ENCODE assay signal across 8 cellular contexts in the genomic region with DNA sequence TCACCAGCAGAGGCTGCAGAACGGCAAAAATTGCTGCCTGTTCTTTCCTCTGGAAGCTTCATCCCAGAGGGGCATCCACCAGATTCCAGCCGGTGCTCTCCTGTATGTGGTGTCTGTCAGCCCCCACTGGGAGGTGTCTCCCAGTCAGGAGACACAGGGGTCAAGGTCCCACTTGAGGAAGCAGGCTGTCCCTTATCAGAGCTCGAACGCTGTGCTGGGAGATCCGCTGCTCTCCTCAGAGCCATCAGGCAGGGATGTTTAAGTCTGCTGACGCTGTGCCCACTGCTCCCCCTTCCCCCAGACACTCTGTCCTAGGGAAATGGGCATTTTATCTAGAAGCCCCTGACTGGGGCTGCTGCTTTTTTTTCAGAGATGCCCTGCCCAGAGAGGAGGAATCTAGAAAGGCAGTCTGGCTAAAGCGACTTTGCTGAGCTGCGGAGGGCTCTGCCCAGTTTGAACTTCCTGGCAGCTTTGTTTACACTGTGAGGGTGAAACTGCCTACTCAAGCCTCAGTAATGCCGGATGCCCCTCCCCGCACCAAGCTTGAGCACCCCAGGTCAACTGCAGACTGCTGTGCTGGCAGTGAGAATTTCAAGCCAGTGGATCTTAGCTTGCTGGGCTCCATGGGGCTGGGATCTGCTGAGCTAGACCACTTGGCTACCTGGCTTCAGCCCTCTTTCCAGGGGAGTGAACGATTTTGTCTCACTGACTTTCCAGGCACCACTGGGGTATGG.
DNase-seq lines count a peak whose midpoint lies in the region; ATAC-seq, FAIRE-seq and TF ChIP-seq lines count a peak whose summit lies in the region.
"Not testable (repeated sequence)": the region's sequence is repeated elsewhere in the genome, so short reads cannot be mapped to it uniquely, and the experiment has no call there.

No MANE protein-coding gene starts in this region.

- H3K79me1 ChIP-seq in H1 (ENCODE audit: low read depth, low read length), result not testable (repeated sequence)

- not testable (repeated sequence) for H3K27ac Mint-ChIP-seq in activated T-helper 1 cell treated with anti-CD3 and anti-CD28 coated beads, Interleukin-12 subunit alpha, Interleukin-12 subunit beta, Interleukin-2, Interleukin-4 antibody, amounts not matched to agents 30 ng/mL and 10 ng/mL and 1 ng/mL, durations not matched to agents 14 hours and 24 hours and 36 hours
- peak overlapping the region in 5 of 9 donors; percentile 31 to 81 (median 46) for H3K27ac Mint-ChIP-seq in naive thymus-derived CD4-positive, alpha-beta T cell
- H3K27ac Mint-ChIP-seq in stimulated activated effector memory CD8-positive, alpha-beta T cell treated with anti-CD3 and anti-CD28 coated beads, Interleukin-12 subunit alpha, Interleukin-12 subunit beta, amount 100 ng/mL, for 72 hours, result peak overlapping the region; percentile 86

- POLR2A ChIA-PET in H1 (lab: Charles Lee; ENCODE audit: partially characterized antibody), result not testable (repeated sequence)
- POLR2A ChIA-PET in naive thymus-derived CD4-positive, alpha-beta T cell (lab: Charles Lee), result interaction anchor here (0.8 kb wide), 1 partner anchor 156 kb away, joined by 3 read pairs; no protein-coding TSS in a partner anchor

- not testable (repeated sequence) for H2AK5ac ChIP-seq in H1 (ENCODE audit: low read depth, low read length)

- not testable (repeated sequence) for H2BK20ac ChIP-seq in H1 (ENCODE audit: low read length)

- not testable (repeated sequence) for H4K91ac ChIP-seq in H1 (replicated peaks; ENCODE audit: insufficient read length, low read length)

- H3K27ac ChIP-seq in H1 (ENCODE audit: low read depth, low read length), result not testable (repeated sequence)
- H3K27ac ChIP-seq in naive thymus-derived CD4-positive, alpha-beta T cell (ENCODE audit: low read depth, low read length), result peak overlapping the region; percentile 14

- not testable (repeated sequence) for H3K23ac ChIP-seq in H1 (ENCODE audit: insufficient read length)

- H3K9me3 ChIP-seq in H1 (ENCODE audit: insufficient read depth in 2 of 2, low read depth in 1 of 2, low read length in 1 of 2); naive thymus-derived CD4-positive, alpha-beta T cell (ENCODE audit: control insufficient read depth in 2 of 3, low read length in 3 of 3): not testable (repeated sequence)

- not testable (repeated sequence) for H2BK120ac ChIP-seq in H1 (replicated peaks; ENCODE audit: low read depth, low read length)

- H4K8ac ChIP-seq in H1 (ENCODE audit: extremely low read depth, insufficient read depth, low read length), result not testable (repeated sequence)

- H3K56ac ChIP-seq in H1 (replicated peaks; ENCODE audit: insufficient read length, low read depth, low read length), result not testable (repeated sequence)

- not testable (repeated sequence) for H3K9ac ChIP-seq in H1 (replicated peaks in 1 of 4; ENCODE audit: extremely low read depth in 1 of 4, low read depth in 3 of 4, low read length in 3 of 4)

- H3K4me3 Mint-ChIP-seq in activated T-helper 1 cell treated with anti-CD3 and anti-CD28 coated beads, Interleukin-12 subunit alpha, Interleukin-12 subunit beta, Interleukin-2, Interleukin-4 antibody, amounts not matched to agents 30 ng/mL and 10 ng/mL and 1 ng/mL, durations not matched to agents 14 hours and 24 hours and 36 hours, result not testable (repeated sequence)
- H3K4me3 Mint-ChIP-seq in naive thymus-derived CD4-positive, alpha-beta T cell, result peak overlapping the region in 7 of 10 donors; percentile 21 to 54 (median 44)
- peak overlapping the region; percentile 37 for H3K4me3 Mint-ChIP-seq in stimulated activated effector memory CD8-positive, alpha-beta T cell treated with anti-CD3 and anti-CD28 coated beads, Interleukin-12 subunit alpha, Interleukin-12 subunit beta, amount 100 ng/mL, for 72 hours

- H3K4me2 ChIP-seq in H1 (ENCODE audit: insufficient read depth in 1 of 2, low read depth in 2 of 2, low read length in 2 of 2), result not testable (repeated sequence)

- not testable (repeated sequence) for TF ChIP-seq CTCF in H1 (IDR thresholded peaks at IDR 0.05; ENCODE audit: control extremely low read depth in 1 of 3, insufficient read depth in 1 of 3, low read depth in 1 of 3, low read length in 3 of 3)

- peak; percentile 25 for DNase-seq in COLO668 (lab: John Stamatoyannopoulos, UW; ENCODE audit: unreplicated experiment)
- peak; percentile 89 for DNase-seq in HT-29 (ENCODE audit: low spot score)
- DNase-seq in SHP77 (lab: John Stamatoyannopoulos, UW), result peak; percentile 5 to 14
- DNase-seq in activated T-helper 1 cell treated with anti-CD3 and anti-CD28 coated beads, Interleukin-12 subunit alpha, Interleukin-12 subunit beta, Interleukin-2, Interleukin-4 antibody, amounts not matched to agents 30 ng/mL and 10 ng/mL and 1 ng/mL, durations not matched to agents 14 hours and 24 hours and 36 hours (ENCODE audit: low spot score), result peak; percentile 19
- peak in 1 of 2 experiments; percentile 54 for DNase-seq in H1 (ENCODE audit: low read depth in 1 of 2, low spot score in 2 of 2)
- DNase-seq in iPS DF 19.7 (ENCODE audit: low read depth, low spot score), result peak; percentile 9
- DNase-seq in naive thymus-derived CD4-positive, alpha-beta T cell, result peak in 5 of 9 donors; percentile 10 to 20 (median 12)
- peak; percentile 14 to 58 for DNase-seq in stimulated activated effector memory CD8-positive, alpha-beta T cell treated with anti-CD3 and anti-CD28 coated beads, Interleukin-12 subunit alpha, Interleukin-12 subunit beta, amount 100 ng/mL, for 72 hours (ENCODE audit: low spot score in 2 of 2)

- not testable (repeated sequence) for H3K27me3 ChIP-seq in H1 (replicated peaks in 1 of 4; ENCODE audit: control insufficient read depth in 3 of 4, extremely low read depth in 1 of 4, insufficient read depth in 3 of 4, low read length in 3 of 4); naive thymus-derived CD4-positive, alpha-beta T cell (ENCODE audit: control insufficient read depth in 2 of 2, insufficient read depth in 2 of 2, low read length in 2 of 2)

- peaks cover 36% of the 10 kb centered on the region for H3K9me3 Mint-ChIP-seq in activated T-helper 1 cell treated with anti-CD3 and anti-CD28 coated beads, Interleukin-12 subunit alpha, Interleukin-12 subunit beta, Interleukin-2, Interleukin-4 antibody, amounts not matched to agents 30 ng/mL and 10 ng/mL and 1 ng/mL, durations not matched to agents 14 hours and 24 hours and 36 hours
- peaks cover 0 to 46% (median 24%) of the 10 kb centered on the region in 11 donors for H3K9me3 Mint-ChIP-seq in naive thymus-derived CD4-positive, alpha-beta T cell
- peaks cover 10% of the 10 kb centered on the region for H3K9me3 Mint-ChIP-seq in stimulated activated effector memory CD8-positive, alpha-beta T cell treated with anti-CD3 and anti-CD28 coated beads, Interleukin-12 subunit alpha, Interleukin-12 subunit beta, amount 100 ng/mL, for 72 hours

- H3K4me1 Mint-ChIP-seq in activated T-helper 1 cell treated with anti-CD3 and anti-CD28 coated beads, Interleukin-12 subunit alpha, Interleukin-12 subunit beta, Interleukin-2, Interleukin-4 antibody, amounts not matched to agents 30 ng/mL and 10 ng/mL and 1 ng/mL, durations not matched to agents 14 hours and 24 hours and 36 hours (ENCODE audit: low read depth); naive thymus-derived CD4-positive, alpha-beta T cell; stimulated activated effector memory CD8-positive, alpha-beta T cell treated with anti-CD3 and anti-CD28 coated beads, Interleukin-12 subunit alpha, Interleukin-12 subunit beta, amount 100 ng/mL, for 72 hours: not testable (repeated sequence)

- intact Hi-C loops in activated T-helper 1 cell treated with anti-CD3 and anti-CD28 coated beads, Interleukin-12 subunit alpha, Interleukin-12 subunit beta, Interleukin-2, Interleukin-4 antibody, amounts not matched to agents 30 ng/mL and 10 ng/mL and 1 ng/mL, durations not matched to agents 14 hours and 24 hours and 36 hours (cut with micrococcal nuclease); naive thymus-derived CD4-positive, alpha-beta T cell (cut with micrococcal nuclease): not testable (repeated sequence)

- not testable (repeated sequence) for TF ChIP-seq POLR2A in H1 (IDR thresholded peaks at IDR 0.05; ENCODE audit: control extremely low read depth in 1 of 2, low read depth in 2 of 2, low read length in 2 of 2)

- not testable (repeated sequence) for H2BK5ac ChIP-seq in H1 (ENCODE audit: low read depth, low read length)

- not testable (repeated sequence) for H4K5ac ChIP-seq in H1 (ENCODE audit: insufficient read length, low read depth, low read length)

- not testable (repeated sequence) for H3K23me2 ChIP-seq in H1 (ENCODE audit: low read depth, low read length)

- H3K79me2 ChIP-seq in H1 (ENCODE audit: control insufficient read depth in 1 of 2, insufficient read depth in 2 of 2, low read length in 2 of 2), result not testable (repeated sequence)

- H2BK12ac ChIP-seq in H1 (ENCODE audit: low read depth, low read length), result not testable (repeated sequence)

- not testable (repeated sequence) for H2BK15ac ChIP-seq in H1 (ENCODE audit: low read length)

- CTCF ChIA-PET in H1 (lab: Charles Lee; ENCODE audit: partially characterized antibody), result interaction anchor here (0.8 to 1.0 kb wide), 3 partner anchors 13 to 689 kb away, joined by 3 to 12 read pairs (median 4); no protein-coding TSS in a partner anchor
- CTCF ChIA-PET in naive thymus-derived CD4-positive, alpha-beta T cell (lab: Charles Lee), result not testable (repeated sequence)

- H3K27me3 Mint-ChIP-seq in activated T-helper 1 cell treated with anti-CD3 and anti-CD28 coated beads, Interleukin-12 subunit alpha, Interleukin-12 subunit beta, Interleukin-2, Interleukin-4 antibody, amounts not matched to agents 30 ng/mL and 10 ng/mL and 1 ng/mL, durations not matched to agents 14 hours and 24 hours and 36 hours (ENCODE audit: insufficient read depth); naive thymus-derived CD4-positive, alpha-beta T cell: not testable (repeated sequence)

- H3K36me3 ChIP-seq in H1 (ENCODE audit: control insufficient read depth in 2 of 4, insufficient read depth in 4 of 4, low read length in 3 of 4); naive thymus-derived CD4-positive, alpha-beta T cell (ENCODE audit: control insufficient read depth in 2 of 3, insufficient read depth in 3 of 3, low read length in 3 of 3): not testable (repeated sequence)

- not testable (repeated sequence) for FAIRE-seq in H1 (lab: Jason Lieb, UNC)

- H2AFZ ChIP-seq in H1 (ENCODE audit: low read length), result peak overlapping the region; percentile 92

- TF ChIP-seq EP300 in H1 (IDR thresholded peaks at IDR 0.05; ENCODE audit: borderline replicate concordance in 1 of 2, low read depth in 2 of 2, low read length in 2 of 2), result not testable (repeated sequence)

- H3K4me3 ChIP-seq in H1 (ENCODE audit: extremely low read depth in 1 of 4, insufficient read depth in 2 of 4, low read depth in 3 of 4, low read length in 4 of 4); naive thymus-derived CD4-positive, alpha-beta T cell (ENCODE audit: low read length): not testable (repeated sequence)

- peaks cover 19% of the 10 kb centered on the region for H3K36me3 Mint-ChIP-seq in activated T-helper 1 cell treated with anti-CD3 and anti-CD28 coated beads, Interleukin-12 subunit alpha, Interleukin-12 subunit beta, Interleukin-2, Interleukin-4 antibody, amounts not matched to agents 30 ng/mL and 10 ng/mL and 1 ng/mL, durations not matched to agents 14 hours and 24 hours and 36 hours (ENCODE audit: low read depth)
- H3K36me3 Mint-ChIP-seq in naive thymus-derived CD4-positive, alpha-beta T cell, result peaks cover 20 to 36% (median 30%) of the 10 kb centered on the region in 5 donors
- not testable (repeated sequence) for H3K36me3 Mint-ChIP-seq in stimulated activated effector memory CD8-positive, alpha-beta T cell treated with anti-CD3 and anti-CD28 coated beads, Interleukin-12 subunit alpha, Interleukin-12 subunit beta, amount 100 ng/mL, for 72 hours

- TF ChIP-seq RAD21 in H1 (IDR thresholded peaks at IDR 0.05 in 1 of 2, conservative IDR thresholded peaks at IDR 0.05 in 1 of 2; ENCODE audit: low read depth in 2 of 2, low read length in 2 of 2), result not testable (repeated sequence)

- H3K14ac ChIP-seq in H1 (ENCODE audit: insufficient read length), result not testable (repeated sequence)

- H3K4ac ChIP-seq in H1 (replicated peaks; ENCODE audit: insufficient read length, low read depth, low read length), result not testable (repeated sequence)

- WGBS in H1 (ENCODE audit: extremely low coverage in 1 of 2, insufficient coverage in 1 of 2, insufficient read length in 1 of 2, insufficient replicate concordance in 2 of 2, low coverage in 1 of 2, low lambda C conversion rate in 2 of 2, missing lambda C conversion rate in 1 of 2), 2 experiments, result 57% methylated on average over 11 of the region's 11 CpGs; no CpG with 5 or more reads in 1 of the 2 experiments

- peak; percentile 46 for ATAC-seq in naive thymus-derived CD4-positive, alpha-beta T cell
- ATAC-seq in stimulated activated effector memory CD8-positive, alpha-beta T cell treated with anti-CD3 and anti-CD28 coated beads, Interleukin-12 subunit alpha, Interleukin-12 subunit beta, amount 100 ng/mL, for 72 hours, result peak; percentile 71

- H4K20me1 ChIP-seq in H1 (replicated peaks in 1 of 2; ENCODE audit: control insufficient read depth in 1 of 2, insufficient read depth in 2 of 2, low read length in 2 of 2), result not testable (repeated sequence)

- not testable (repeated sequence) for H3K4me1 ChIP-seq in H1 (replicated peaks in 1 of 4; ENCODE audit: control insufficient read depth in 3 of 4, insufficient read depth in 4 of 4, low read length in 3 of 4); naive thymus-derived CD4-positive, alpha-beta T cell (ENCODE audit: control insufficient read depth in 2 of 2, insufficient read depth in 2 of 2, low read length in 2 of 2)

- H3K18ac ChIP-seq in H1 (ENCODE audit: extremely low read depth, low read length), result peak overlapping the region; percentile 34; the same call in 1 of the 2 replicates
